ENCODE assay signal across 1 cellular context in genomic region chr11:122100222-122101080, GRCh38.
TF ChIP-seq lines count a peak whose summit lies in the region.

No MANE protein-coding gene starts in this region.

TF ChIP-seq in GM23338, 12 proteins besides CTCF, POLR2A, EP300 and RAD21 (continued from another document):
- TF ChIP-seq REST (IDR thresholded peaks at IDR 0.05; ENCODE audit: unreplicated experiment) (no peak), JUNB (IDR thresholded peaks at IDR 0.05; ENCODE audit: unreplicated experiment) (no peak), ZNF331 (CRISPR knock-in tag; IDR thresholded peaks at IDR 0.05; ENCODE audit: low read depth) (no peak), CREB1 (CRISPR knock-in tag; IDR thresholded peaks at IDR 0.05; ENCODE audit: low read depth) (no peak), POLR2AphosphoS5 (IDR thresholded peaks at IDR 0.05; ENCODE audit: low read depth) (no peak), ZNF114 (CRISPR knock-in tag; IDR thresholded peaks at IDR 0.05) (no peak)
